ENCODE assay signal across 16 cellular contexts in genomic region chr17:61260061-61260797, GRCh38.
DNase-seq lines count a peak whose midpoint lies in the region; ATAC-seq and TF ChIP-seq lines count a peak whose summit lies in the region.
"Had no signal": no experiment of that assay in that cellular context is flagged by ENCODE, and none has a peak within 500 bp of the region (broad histone marks: within the 10 kb centered on the region; RNA-seq: fewer than 3 reads in every experiment).

No MANE protein-coding gene starts in this region.

- TF ChIP-seq EP300 in gastroesophageal sphincter (IDR thresholded peaks at IDR 0.05) = no peak

- H3K27ac ChIP-seq in gastroesophageal sphincter (peak overlapping the region; percentile 66 to 78 (median 75)), vagina (peak overlapping the region; percentile 56)

- no peaks in the 10 kb centered on the region for H3K36me3 ChIP-seq in gastroesophageal sphincter
- H3K36me3 ChIP-seq in vagina = no peaks in the 10 kb centered on the region
- H3K36me3 ChIP-seq: HAP-1 had no signal

- H3K27ac Mint-ChIP-seq in nephron progenitor cell = peak overlapping the region; percentile 82
- H3K27ac Mint-ChIP-seq: stimulated activated naive CD8-positive, alpha-beta T cell treated with anti-CD3 and anti-CD28 coated beads, Interleukin-15, amount 100 ng/mL, for 72 hours had no signal

- intact Hi-C loops in vagina (cut with DNase I) = no loop called here

- H3K4me1 ChIP-seq in gastroesophageal sphincter (peaks cover 0 to 45% (median 11%) of the 10 kb centered on the region in 3 donors), vagina (peaks cover 24% of the 10 kb centered on the region)
- H3K4me1 ChIP-seq: HAP-1 had no signal

- no peaks in the 10 kb centered on the region for H3K36me3 Mint-ChIP-seq in nephron progenitor cell (ENCODE audit: low read depth)

- H3K9me3 ChIP-seq in gastroesophageal sphincter = no peaks in the 10 kb centered on the region
- H3K9me3 ChIP-seq in vagina = no peaks in the 10 kb centered on the region
- H3K9me3 ChIP-seq: HAP-1 had no signal

- no peak for TF ChIP-seq POLR2A in gastroesophageal sphincter (IDR thresholded peaks at IDR 0.05)
- no peak for TF ChIP-seq POLR2A in vagina (IDR thresholded peaks at IDR 0.05)

- ATAC-seq in gastroesophageal sphincter (peak; percentile 81), GM18858 (IDR thresholded peaks at IDR 0.05; ENCODE audit: unreplicated experiment) (no peak)
- ATAC-seq: stimulated activated naive CD8-positive, alpha-beta T cell treated with anti-CD3 and anti-CD28 coated beads, Interleukin-15, amount 100 ng/mL, for 72 hours had no signal

- H3K9me3 Mint-ChIP-seq in nephron progenitor cell = no peaks in the 10 kb centered on the region
- H3K9me3 Mint-ChIP-seq: central memory CD8-positive, alpha-beta T cell; stimulated activated naive CD8-positive, alpha-beta T cell treated with anti-CD3 and anti-CD28 coated beads, Interleukin-15, amount 100 ng/mL, for 72 hours had no signal

- H3K27me3 Mint-ChIP-seq in nephron progenitor cell (ENCODE audit: low read depth, poor library complexity) = no peaks in the 10 kb centered on the region
- H3K27me3 Mint-ChIP-seq: central memory CD8-positive, alpha-beta T cell; stimulated activated naive CD8-positive, alpha-beta T cell treated with anti-CD3 and anti-CD28 coated beads, Interleukin-15, amount 100 ng/mL, for 72 hours had no signal

- H3K4me3 ChIP-seq in gastroesophageal sphincter = no peak overlapping the region
- H3K4me3 ChIP-seq in vagina = no peak overlapping the region
- H3K4me3 ChIP-seq: HAP-1 had no signal

- H3K4me3 Mint-ChIP-seq in nephron progenitor cell = no peak overlapping the region
- H3K4me3 Mint-ChIP-seq: central memory CD8-positive, alpha-beta T cell; stimulated activated naive CD8-positive, alpha-beta T cell treated with anti-CD3 and anti-CD28 coated beads, Interleukin-15, amount 100 ng/mL, for 72 hours had no signal

- no peaks in the 10 kb centered on the region for H3K27me3 ChIP-seq in gastroesophageal sphincter
- H3K27me3 ChIP-seq in vagina = no peaks in the 10 kb centered on the region

- TF ChIP-seq CTCF in gastroesophageal sphincter (IDR thresholded peaks at IDR 0.05) = peak in 1 of 4 experiments; percentile 14
- TF ChIP-seq CTCF in nephron progenitor cell (IDR thresholded peaks at IDR 0.05) = no peak
- no peak for TF ChIP-seq CTCF in vagina (IDR thresholded peaks at IDR 0.05)

- H3K4me1 Mint-ChIP-seq in nephron progenitor cell = peaks cover 38% of the 10 kb centered on the region
- H3K4me1 Mint-ChIP-seq: central memory CD8-positive, alpha-beta T cell; stimulated activated naive CD8-positive, alpha-beta T cell treated with anti-CD3 and anti-CD28 coated beads, Interleukin-15, amount 100 ng/mL, for 72 hours had no signal

- 25 to 40% methylated on average over 12 of the region's 12 CpGs for WGBS in gastroesophageal sphincter (ENCODE audit: low coverage in 1 of 2), 2 donors

- DNase-seq in NCI-H82 (lab: John Stamatoyannopoulos, UW) (peak; percentile 52), NCI-H82 treated with DMSO at 0.1 percent for 48 hours (lab: John Stamatoyannopoulos, UW; ENCODE audit: unreplicated experiment) (no peak), nephron progenitor cell (no peak), vagina (ENCODE audit: extremely low spot score in 2 of 2) (no peak), C1 segment of cervical spinal cord (lab: John Stamatoyannopoulos, UW) (no peak)
- no peak for DNase-seq in activated T-cell treated with anti-CD3 and anti-CD28 coated beads, Interleukin-2, amount 50 U/mL, for 1 hour
- DNase-seq: 8988T; activated T-cell treated with anti-CD3 and anti-CD28 coated beads, Interleukin-2, amount 50 U/mL, for 48 hours; NCI-H1417; posterior cingulate gyrus; stimulated activated naive CD8-positive, alpha-beta T cell treated with anti-CD3 and anti-CD28 coated beads, Interleukin-15, amount 100 ng/mL, for 72 hours; SW 1271 had no signal
